1 cellular context compared by ENCODE assay signal in genomic region chr7:152859781-152860191, GRCh38.
TF ChIP-seq lines count a peak whose summit lies in the region.

No MANE protein-coding gene starts in this region.

TF ChIP-seq in GM12878, 131 proteins besides CTCF, POLR2A, EP300 and RAD21 (continued from another document):
- TF ChIP-seq TCF3 (IDR thresholded peaks at IDR 0.05; ENCODE audit: borderline replicate concordance, insufficient read depth, low read depth, low read length): no peak
- TF ChIP-seq FOXM1 (IDR thresholded peaks at IDR 0.05; ENCODE audit: low read depth, low read length): no peak
- no peak for TF ChIP-seq ELK1 (IDR thresholded peaks at IDR 0.05; ENCODE audit: low read depth, low read length)
- no peak for TF ChIP-seq RUNX3 (IDR thresholded peaks at IDR 0.05; ENCODE audit: low read length)
- TF ChIP-seq ASH2L (IDR thresholded peaks at IDR 0.05; ENCODE audit: borderline replicate concordance, low read depth): no peak
- TF ChIP-seq BCL3 (IDR thresholded peaks at IDR 0.05; ENCODE audit: borderline replicate concordance, insufficient read depth, low read depth, low read length, poor library complexity, severe bottlenecking): no peak
- no peak for TF ChIP-seq E4F1 (IDR thresholded peaks at IDR 0.05; ENCODE audit: borderline replicate concordance, partially characterized antibody)
- no peak for TF ChIP-seq STAT3 (IDR thresholded peaks at IDR 0.05; ENCODE audit: low read depth, low read length)
